ENCODE assay signal across 8 cellular contexts in the genomic region with DNA sequence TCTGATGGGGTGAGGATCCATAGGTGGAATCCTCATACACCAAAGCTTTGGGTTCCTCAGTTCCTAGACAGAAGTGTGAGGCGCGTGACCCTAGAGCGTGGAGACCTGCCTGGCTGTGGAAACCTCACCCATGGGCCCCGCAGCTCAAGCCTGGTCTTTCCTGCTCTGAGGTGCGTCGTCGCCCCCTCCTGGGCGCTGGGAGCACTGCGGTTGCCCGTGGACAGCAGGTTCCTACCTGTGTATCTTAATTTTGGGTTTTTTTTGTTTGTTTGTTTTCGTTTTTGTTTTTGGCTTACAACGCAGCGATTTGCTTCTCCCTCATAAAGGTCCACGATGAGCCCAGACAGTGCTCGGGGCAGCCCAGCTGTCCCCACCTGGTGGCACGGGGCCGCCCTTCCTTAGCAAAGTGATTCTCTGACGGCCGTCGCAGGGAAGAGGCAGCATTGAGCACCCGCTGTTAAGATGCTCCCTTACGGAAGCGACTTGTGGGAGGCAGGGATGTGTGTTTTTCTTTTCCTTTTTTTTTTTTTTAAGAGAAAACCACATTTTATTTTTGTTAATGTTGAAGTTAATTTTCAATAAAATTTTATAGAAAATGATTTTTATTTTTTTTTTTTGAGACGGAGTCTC. TPM values are rescaled to one million over a fixed set of nuclear protein-coding genes. Genes with fewer than 3 reads are reported as not detected.
DNase-seq lines count a peak whose midpoint lies in the region; ATAC-seq and TF ChIP-seq lines count a peak whose summit lies in the region.

No MANE protein-coding gene starts in this region.

- no peaks in the 10 kb centered on the region for H3K9me3 ChIP-seq in PC-9 (ENCODE audit: insufficient read depth, low read depth)

- H3K27me3 ChIP-seq in PC-9 (ENCODE audit: insufficient read depth, low read depth): no peaks in the 10 kb centered on the region

- H3K4me1 ChIP-seq in PC-9 (replicated peaks; ENCODE audit: insufficient read depth): no peaks in the 10 kb centered on the region

- H3K9me3 Mint-ChIP-seq in neural crest cell: no peaks in the 10 kb centered on the region
- no peaks in the 10 kb centered on the region for H3K9me3 Mint-ChIP-seq in stimulated activated naive CD8-positive, alpha-beta T cell treated with anti-CD3 and anti-CD28 coated beads, Interleukin-15, Interleukin-2, amounts not matched to agents 100 ng/mL and 50 ng/mL, for 24 hours

- peaks cover 3% of the 10 kb centered on the region; the same call in 1 of the 2 replicates for H3F3A ChIP-seq in PC-9 (ENCODE audit: insufficient read depth, low read depth)

- POLR2A ChIA-PET in PC-9 (lab: Charles Lee; ENCODE audit: unreplicated experiment): interaction anchor here (0.6 kb wide), 1 partner anchor 165 kb away, joined by 3 read pairs; no protein-coding TSS in a partner anchor

- H3K4me1 Mint-ChIP-seq in neural crest cell: peaks cover 17% of the 10 kb centered on the region
- peaks cover 11% of the 10 kb centered on the region for H3K4me1 Mint-ChIP-seq in stimulated activated naive CD8-positive, alpha-beta T cell treated with anti-CD3 and anti-CD28 coated beads, Interleukin-15, Interleukin-2, amounts not matched to agents 100 ng/mL and 50 ng/mL, for 24 hours (ENCODE audit: low read depth)

- H3K27me3 Mint-ChIP-seq in neural crest cell (ENCODE audit: low read depth): no peaks in the 10 kb centered on the region
- no peaks in the 10 kb centered on the region for H3K27me3 Mint-ChIP-seq in stimulated activated naive CD8-positive, alpha-beta T cell treated with anti-CD3 and anti-CD28 coated beads, Interleukin-15, Interleukin-2, amounts not matched to agents 100 ng/mL and 50 ng/mL, for 24 hours

- no peaks in the 10 kb centered on the region for H3K9me2 ChIP-seq in PC-9 (ENCODE audit: insufficient read depth)

- H3K27ac ChIP-seq in PC-9: no peak overlapping the region

- CTCF ChIA-PET in PC-9 (lab: Charles Lee): no interaction called here

- H3K4me3 ChIP-seq in PC-9 (no peak overlapping the region), fibroblast of pulmonary artery (replicated peaks; ENCODE audit: low read depth, low read length) (no peak overlapping the region)

- H3K36me3 Mint-ChIP-seq in neural crest cell (ENCODE audit: low read depth): peaks cover 4% of the 10 kb centered on the region
- peaks cover 8% of the 10 kb centered on the region for H3K36me3 Mint-ChIP-seq in stimulated activated naive CD8-positive, alpha-beta T cell treated with anti-CD3 and anti-CD28 coated beads, Interleukin-15, Interleukin-2, amounts not matched to agents 100 ng/mL and 50 ng/mL, for 24 hours (ENCODE audit: low read depth)

- ATAC-seq in HG03571 (IDR thresholded peaks at IDR 0.05; ENCODE audit: unreplicated experiment): no peak

- no peak overlapping the region for H3K27ac Mint-ChIP-seq in neural crest cell (ENCODE audit: unreplicated experiment)
- peak overlapping the region; percentile 77 for H3K27ac Mint-ChIP-seq in stimulated activated naive CD8-positive, alpha-beta T cell treated with anti-CD3 and anti-CD28 coated beads, Interleukin-15, Interleukin-2, amounts not matched to agents 100 ng/mL and 50 ng/mL, for 24 hours

- no peaks in the 10 kb centered on the region for H3K36me3 ChIP-seq in PC-9 (ENCODE audit: low read depth)

- DNase-seq in Daoy (ENCODE audit: low read depth): peak; percentile 70
- DNase-seq in HT-29 (ENCODE audit: low spot score): peak; percentile 52
- DNase-seq in PC-9: peak in 1 of 2 experiments; percentile 68
- peak; percentile 91 for DNase-seq in activated T-cell treated with anti-CD3 and anti-CD28 coated beads, Interleukin-2, amount 50 U/mL, for 48 hours
- DNase-seq in fibroblast of pulmonary artery (ENCODE audit: low read depth): peak; percentile 69
- DNase-seq in neural crest cell (ENCODE audit: low read depth, low spot score): peak; percentile 75

- no peaks in the 10 kb centered on the region for H3K79me2 ChIP-seq in PC-9 (ENCODE audit: low read depth)

- TF ChIP-seq CTCF in PC-9 (conservative IDR thresholded peaks at IDR 0.05): peak; percentile 81
- TF ChIP-seq CTCF in fibroblast of pulmonary artery (IDR thresholded peaks at IDR 0.05; ENCODE audit: low read length, missing control alignments): peak; percentile 98
- peak; percentile 98 for TF ChIP-seq CTCF in neural crest cell (conservative IDR thresholded peaks at IDR 0.05)

- BruUV-seq in PC-9 (replicated peaks; lab: Mats Ljungman, UMichigan): no TSS peak

- no peak overlapping the region for H3K4me3 Mint-ChIP-seq in neural crest cell
- no peak overlapping the region for H3K4me3 Mint-ChIP-seq in stimulated activated naive CD8-positive, alpha-beta T cell treated with anti-CD3 and anti-CD28 coated beads, Interleukin-15, Interleukin-2, amounts not matched to agents 100 ng/mL and 50 ng/mL, for 24 hours

- no peaks in the 10 kb centered on the region for H4K20me1 ChIP-seq in PC-9 (ENCODE audit: insufficient read depth)

- H2AFZ ChIP-seq in PC-9: no peak overlapping the region

- H3K4me2 ChIP-seq in PC-9: no peak overlapping the region

- intact Hi-C loops in PC-9 (cut with micrococcal nuclease; ENCODE audit: unreplicated experiment): no loop called here

RNA-seq across cellular contexts. Expression of gene TRAPPC10, which starts 36.5 kb away (rescaled TPM):
- 24.2 and 26.0 TPM in 2 replicates for total RNA-seq in Daoy (2014; rRNA removed; shearing (Covaris generic))
- total RNA-seq in HT-29 (2014; rRNA removed; shearing (Covaris generic)): 16.6 and 19.0 TPM in 2 replicates
- 24.0 and 27.2 TPM in 2 replicates for total RNA-seq in PC-9 (2021)
- 35.1 and 36.7 TPM in 2 replicates for total RNA-seq in neural crest cell
